In the genomic region with DNA sequence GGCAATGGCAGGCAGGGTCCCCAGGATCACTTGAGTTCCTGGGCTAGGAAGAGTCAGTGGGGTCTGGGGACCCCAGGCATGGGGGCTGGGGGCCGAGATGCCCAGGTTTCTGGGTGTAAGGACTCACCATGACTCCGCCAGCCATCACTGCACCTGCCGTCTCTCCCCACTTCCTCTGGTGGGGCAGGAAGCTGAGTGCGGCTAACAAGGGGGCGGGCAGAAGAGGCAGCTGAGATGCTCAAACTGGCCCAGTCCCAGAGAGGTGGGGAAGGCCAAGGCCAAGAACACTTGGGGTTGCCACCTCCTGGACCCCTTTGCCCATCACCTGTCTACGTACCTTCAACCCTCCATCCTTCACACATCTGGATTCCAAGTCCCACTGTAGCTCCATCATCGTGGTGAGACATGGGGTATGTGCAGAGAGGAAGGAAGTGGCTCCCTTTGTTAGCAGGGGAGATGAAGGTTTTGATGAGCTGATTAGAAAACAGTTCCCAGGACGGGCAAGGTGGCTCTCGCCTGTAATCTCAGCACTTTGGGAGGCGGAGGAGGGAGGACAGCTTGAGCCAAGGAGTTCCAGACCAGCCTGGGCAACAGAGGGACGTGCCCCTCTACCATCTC, we compare ENCODE assay signal across 8 cellular contexts. TPM values are rescaled to one million over a fixed set of nuclear protein-coding genes. Genes with fewer than 3 reads are reported as not detected.
DNase-seq lines count a peak whose midpoint lies in the region; ATAC-seq, FAIRE-seq and TF ChIP-seq lines count a peak whose summit lies in the region.

A gene with protein sequence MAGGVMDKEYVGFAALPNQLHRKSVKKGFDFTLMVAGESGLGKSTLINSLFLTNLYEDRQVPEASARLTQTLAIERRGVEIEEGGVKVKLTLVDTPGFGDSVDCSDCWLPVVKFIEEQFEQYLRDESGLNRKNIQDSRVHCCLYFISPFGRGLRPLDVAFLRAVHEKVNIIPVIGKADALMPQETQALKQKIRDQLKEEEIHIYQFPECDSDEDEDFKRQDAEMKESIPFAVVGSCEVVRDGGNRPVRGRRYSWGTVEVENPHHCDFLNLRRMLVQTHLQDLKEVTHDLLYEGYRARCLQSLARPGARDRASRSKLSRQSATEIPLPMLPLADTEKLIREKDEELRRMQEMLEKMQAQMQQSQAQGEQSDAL (minus strand): TSS at position 164 of the 618 bp plus-strand sequence. CDS start 19 bp downstream, at position 145.

- BruUV-seq in GM12878 (replicated peaks; lab: Mats Ljungman, UMichigan): no TSS peak

- no peaks in the 10 kb centered on the region for H3K27me3 ChIP-seq in GM12878 (replicated peaks in 1 of 2; ENCODE audit: control insufficient read depth in 2 of 2, insufficient read depth in 2 of 2, low read length in 1 of 2)

- H4K20me1 ChIP-seq in GM12878 (ENCODE audit: control insufficient read depth, insufficient read depth): no peaks in the 10 kb centered on the region

- FAIRE-seq in GM12878 (lab: Jason Lieb, UNC): peak; percentile 82

- H3K27ac ChIP-seq in GM12878 (ENCODE audit: control insufficient read depth, insufficient read depth): peak within 1 kb of the TSS; percentile 91

- SMC1A ChIA-PET in GM12878 (lab: Charles Lee; ENCODE audit: uncharacterized antibody, unreplicated experiment): interaction anchor here (0.6 to 3.3 kb wide), 13 partner anchors 9 to 275 kb away, joined by 3 to 12 read pairs (median 4); a partner anchor contains a TSS

- CTCF ChIA-PET in GM12878 (lab: Yijun Ruan, JAX): interaction anchor here (0.7 to 2.8 kb wide), 9 partner anchors 11 to 290 kb away, joined by 3 to 23 read pairs (median 4); a partner anchor contains a TSS

- H3K9ac ChIP-seq in GM12878 (ENCODE audit: control insufficient read depth, insufficient read depth, low read length): peak within 1 kb of the TSS; percentile 76

- intact Hi-C loops in GM12878 (cut with micrococcal nuclease; ENCODE audit: unreplicated experiment): no loop called here

- peak within 1 kb of the TSS; percentile 94 for H3K4me2 ChIP-seq in GM12878 (ENCODE audit: control insufficient read depth, insufficient read depth)

- RAD21 ChIA-PET in GM12878 (lab: Charles Lee; ENCODE audit: unreplicated experiment): interaction anchor here (0.7 to 3.2 kb wide), 12 partner anchors 11 to 290 kb away, joined by 3 to 25 read pairs (median 4); a partner anchor contains a TSS

- no peaks in the 10 kb centered on the region for H3K9me3 Mint-ChIP-seq in T-helper 1 cell treated with Interleukin-12 subunit alpha and Interleukin-12 subunit beta and Interleukin-4 antibody, amounts not matched to agents 30 μg/mL and 1 μg/mL, for 36 hours

- no peak for TF ChIP-seq CTCF in GM12878 (IDR thresholded peaks at IDR 0.05 in 2 of 3, conservative IDR thresholded peaks at IDR 0.05 in 1 of 3; ENCODE audit: control insufficient read depth in 2 of 3, extremely low read depth in 1 of 3, insufficient read depth in 1 of 3, low read depth in 3 of 3, low read length in 3 of 3)

- DNase-seq in GM12878 (ENCODE audit: low read depth, low spot score) (peak; percentile 40), NCI-H146 (lab: John Stamatoyannopoulos, UW) (no peak), glomerular visceral epithelial cell (ENCODE audit: extremely low spot score) (no peak), anterior cingulate cortex (lab: John Stamatoyannopoulos, UW) (no peak)
- peak; percentile 66 to 77 for DNase-seq in stimulated activated CD4-positive, alpha-beta T cell treated with anti-CD3 and anti-CD28 coated beads, Interleukin-4, amount 100 ng/mL, for 48 hours (ENCODE audit: low read depth in 2 of 2)

- H3K4me3 ChIP-seq in GM12878: peak within 1 kb of the TSS; percentile 97

- peaks cover 25% of the 10 kb centered on the region for H3K36me3 Mint-ChIP-seq in T-helper 1 cell treated with Interleukin-12 subunit alpha and Interleukin-12 subunit beta and Interleukin-4 antibody, amounts not matched to agents 30 μg/mL and 1 μg/mL, for 36 hours (ENCODE audit: low read depth)

- peak within 1 kb of the TSS; percentile 89 for H2AFZ ChIP-seq in GM12878 (ENCODE audit: control insufficient read depth, low read depth, low read length)

- H3K36me3 ChIP-seq in GM12878 (ENCODE audit: control insufficient read depth in 2 of 2, insufficient read depth in 2 of 2, low read length in 1 of 2): peaks cover 0 to 4% of the 10 kb centered on the region in 2 experiments; a peak in 2 of 4 replicates

- peak within 1 kb of the TSS; percentile 88 for H3K4me3 Mint-ChIP-seq in T-helper 1 cell treated with Interleukin-12 subunit alpha and Interleukin-12 subunit beta and Interleukin-4 antibody, amounts not matched to agents 30 μg/mL and 1 μg/mL, for 36 hours

- POLR2A ChIA-PET in GM12878 (lab: Charles Lee): interaction anchor here (0.9 to 4.3 kb wide), 15 partner anchors 10 to 317 kb away, joined by 3 to 37 read pairs (median 4); a partner anchor contains a TSS

- no peaks in the 10 kb centered on the region for H3K9me3 ChIP-seq in GM12878 (replicated peaks; ENCODE audit: control insufficient read depth, insufficient read depth, low read length)

- peaks cover 32% of the 10 kb centered on the region for H3K4me1 Mint-ChIP-seq in T-helper 1 cell treated with Interleukin-12 subunit alpha and Interleukin-12 subunit beta and Interleukin-4 antibody, amounts not matched to agents 30 μg/mL and 1 μg/mL, for 36 hours (ENCODE audit: low read depth)

- H3K27me3 Mint-ChIP-seq in T-helper 1 cell treated with Interleukin-12 subunit alpha and Interleukin-12 subunit beta and Interleukin-4 antibody, amounts not matched to agents 30 μg/mL and 1 μg/mL, for 36 hours (ENCODE audit: low read depth): no peaks in the 10 kb centered on the region

- H3K79me2 ChIP-seq in GM12878 (ENCODE audit: control insufficient read depth, insufficient read depth, low read length): peaks cover 27% of the 10 kb centered on the region

- H3K4me1 ChIP-seq in GM12878 (ENCODE audit: control insufficient read depth, insufficient read depth, low read length): peaks cover 24% of the 10 kb centered on the region

- ATAC-seq in GM18498 (IDR thresholded peaks at IDR 0.05; ENCODE audit: unreplicated experiment) (peak; percentile 33), GM12878 (peak; percentile 61), HG02840 (IDR thresholded peaks at IDR 0.05; ENCODE audit: low FRiP score, unreplicated experiment) (no peak)

- no peak for TF ChIP-seq RAD21 in GM12878 (IDR thresholded peaks at IDR 0.05; ENCODE audit: insufficient read depth, low read depth, low read length)

- in situ Hi-C loops in GM12878 (cut with MboI): no loop called here

- WGBS in GM12878 (ENCODE audit: insufficient coverage, insufficient replicate concordance, low lambda C conversion rate, missing lambda C conversion rate): 6% methylated on average over 9 of the region's 11 CpGs

- no peak for TF ChIP-seq EP300 in GM12878 (IDR thresholded peaks at IDR 0.05; ENCODE audit: borderline replicate concordance in 1 of 2, control insufficient read depth in 1 of 2, low read depth in 2 of 2, low read length in 2 of 2)

- TF ChIP-seq POLR2A in GM12878 (IDR thresholded peaks at IDR 0.05; ENCODE audit: low read depth, low read length): peak; percentile 92

- peak within 1 kb of the TSS; percentile 98 for H3K27ac Mint-ChIP-seq in T-helper 1 cell treated with Interleukin-12 subunit alpha and Interleukin-12 subunit beta and Interleukin-4 antibody, amounts not matched to agents 30 μg/mL and 1 μg/mL, for 36 hours

TF ChIP-seq in GM12878, 131 proteins besides CTCF, POLR2A, EP300 and RAD21 (continues in another document):
- TF ChIP-seq DPF2 (IDR thresholded peaks at IDR 0.05) (peak; percentile 45; the same call in 1 of the 2 replicates), GATAD2B (conservative IDR thresholded peaks at IDR 0.05; ENCODE audit: low read depth) (no peak; the same call in 1 of the 2 replicates), POLR2AphosphoS2 (IDR thresholded peaks at IDR 0.05; ENCODE audit: low read depth, low read length) (no peak; the same call in 1 of the 2 replicates), SMAD5 (IDR thresholded peaks at IDR 0.05; ENCODE audit: low read depth) (peak; percentile 43; the same call in 1 of the 2 replicates), ZSCAN29 (IDR thresholded peaks at IDR 0.05) (no peak), BACH1 (IDR thresholded peaks at IDR 0.05; ENCODE audit: borderline replicate concordance) (no peak)
- TF ChIP-seq, protein P1, sequence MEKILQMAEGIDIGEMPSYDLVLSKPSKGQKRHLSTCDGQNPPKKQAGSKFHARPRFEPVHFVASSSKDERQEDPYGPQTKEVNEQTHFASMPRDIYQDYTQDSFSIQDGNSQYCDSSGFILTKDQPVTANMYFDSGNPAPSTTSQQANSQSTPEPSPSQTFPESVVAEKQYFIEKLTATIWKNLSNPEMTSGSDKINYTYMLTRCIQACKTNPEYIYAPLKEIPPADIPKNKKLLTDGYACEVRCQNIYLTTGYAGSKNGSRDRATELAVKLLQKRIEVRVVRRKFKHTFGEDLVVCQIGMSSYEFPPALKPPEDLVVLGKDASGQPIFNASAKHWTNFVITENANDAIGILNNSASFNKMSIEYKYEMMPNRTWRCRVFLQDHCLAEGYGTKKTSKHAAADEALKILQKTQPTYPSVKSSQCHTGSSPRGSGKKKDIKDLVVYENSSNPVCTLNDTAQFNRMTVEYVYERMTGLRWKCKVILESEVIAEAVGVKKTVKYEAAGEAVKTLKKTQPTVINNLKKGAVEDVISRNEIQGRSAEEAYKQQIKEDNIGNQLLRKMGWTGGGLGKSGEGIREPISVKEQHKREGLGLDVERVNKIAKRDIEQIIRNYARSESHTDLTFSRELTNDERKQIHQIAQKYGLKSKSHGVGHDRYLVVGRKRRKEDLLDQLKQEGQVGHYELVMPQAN (conservative IDR thresholded peaks at IDR 0.05): no peak; the same call in 1 of the 2 replicates

RNA-seq across cellular contexts. Expression of the gene that starts here (rescaled TPM):
- total RNA-seq in GM12878 (2013; cell fraction: nucleolus; rRNA removed): 58.7 and 62.2 TPM in 2 replicates
- 85.4 and 89.7 TPM in 2 replicates for total RNA-seq in GM12878 (2014; rRNA removed)
- 47.7 and 52.6 TPM in 2 replicates for total RNA-seq in GM12878 (2014; rRNA removed; fragmentation: Illumina TruSeq; extraction: Trizol)
- total RNA-seq in GM12878 (2021): 124 and 125 TPM in 2 replicates
- polyA plus RNA-seq in GM12878 (2011; ENCODE audit: low read depth): 39.5 TPM
- 42.5 and 62.5 TPM in 2 replicates for polyA plus RNA-seq in GM12878 (2011; rRNA removed)
- polyA plus RNA-seq in GM12878 (2011; cell fraction: cytosol; rRNA removed): 104 and 113 TPM in 2 replicates
- 234 and 279 TPM in 2 replicates for polyA plus RNA-seq in GM12878 (2011; cell fraction: nucleus; rRNA removed)
- polyA plus RNA-seq in GM12878 (2012): 90.6 and 97.1 TPM in 2 replicates
- polyA plus RNA-seq in GM12878 (2014; fragmentation: Illumina TruSeq; extraction: Trizol): 85.0 and 130 TPM in 2 replicates
- 10 to 100 TPM in 1 of 2 experiments, 1 to 10 TPM in 1; 2.8 to 16.0 TPM for polyA plus RNA-seq in GM12878 (2014; fragmentation: Nextera tagmentation; extraction: Ambion mirVana)
- polyA plus RNA-seq in GM12878 (2014; rRNA removed): 98.4 and 124 TPM in 2 replicates
- polyA plus RNA-seq in GM12878 (2016; fragmentation: Nextera tagmentation; extraction: Ambion mirVana): 100 to 1,000 TPM; 147 to 153 TPM
- polyA minus RNA-seq in GM12878 (2011; rRNA and poly(A)+ RNA removed): 45.6 and 80.6 TPM in 2 replicates
- 16.0 and 19.1 TPM in 2 replicates for polyA minus RNA-seq in GM12878 (2011; cell fraction: cytosol; rRNA and poly(A)+ RNA removed)
- polyA minus RNA-seq in GM12878 (2011; cell fraction: nucleus; rRNA and poly(A)+ RNA removed): 27.7 and 42.4 TPM in 2 replicates

Comparison
In these comparisons a context has a peak if more than half of its experiments do, and no peak if none do; other contexts are left out.
1. DNase-seq: peak in GM12878 (single experiment) and stimulated activated CD4-positive, alpha-beta T cell treated with anti-CD3 and anti-CD28 coated beads, Interleukin-4, amount 100 ng/mL, for 48 hours (2 of 2); none in NCI-H146 (single experiment), glomerular visceral epithelial cell (single experiment) and anterior cingulate cortex (0 of 58).